25 cellular contexts compared by ENCODE assay signal in genomic region chr18:79753391-79753851, GRCh38. TPM values are rescaled to one million over a fixed set of nuclear protein-coding genes. Genes with fewer than 3 reads are reported as not detected.
A peak's percentile ranks its signal among the peaks of the same experiment; 100 is the strongest.
DNase-seq lines count a peak whose midpoint lies in the region; ATAC-seq and TF ChIP-seq lines count a peak whose summit lies in the region.
"Had no signal": no experiment of that assay in that cellular context is flagged by ENCODE, and none has a peak within 500 bp of the region (broad histone marks: within the 10 kb centered on the region; RNA-seq: fewer than 3 reads in every experiment).

No MANE protein-coding gene starts in this region.

- no peak for TF ChIP-seq POLR2A in upper lobe of left lung (IDR thresholded peaks at IDR 0.05)

- H3K4me3 ChIP-seq in neuronal stem cell (ENCODE audit: low read length in 2 of 2) (no peak overlapping the region), upper lobe of left lung (no peak overlapping the region), Caco-2 (ENCODE audit: low read depth, low read length) (no peak overlapping the region)
- H3K4me3 ChIP-seq: GM12878, GM23248 had no signal

- H2BK12ac ChIP-seq in neuronal stem cell (ENCODE audit: low read length), result no peak overlapping the region

- no peak for TF ChIP-seq EP300 in upper lobe of left lung (IDR thresholded peaks at IDR 0.05)

- no peak overlapping the region for H4K91ac ChIP-seq in neuronal stem cell (ENCODE audit: low read depth, low read length, poor library complexity)

- H3K4me1 ChIP-seq in neuronal stem cell (ENCODE audit: control insufficient read depth in 2 of 2, insufficient read depth in 1 of 2, low read depth in 1 of 2, low read length in 2 of 2) (no peaks in the 10 kb centered on the region), upper lobe of left lung (no peaks in the 10 kb centered on the region), Caco-2 (no peaks in the 10 kb centered on the region)

- H2BK120ac ChIP-seq in neuronal stem cell (ENCODE audit: low read depth, low read length), result no peak overlapping the region

- no peak overlapping the region for H3K9ac ChIP-seq in neuronal stem cell (ENCODE audit: low read depth, low read length, poor library complexity)
- H3K9ac ChIP-seq: GM23248 had no signal

- H3K36me3 ChIP-seq in neuronal stem cell (replicated peaks in 1 of 2; ENCODE audit: control insufficient read depth in 2 of 2, insufficient read depth in 2 of 2, low read length in 2 of 2) (peaks cover 16 to 35% of the 10 kb centered on the region in 2 donors), upper lobe of left lung (peaks cover 0 to 47% (median 36%) of the 10 kb centered on the region in 4 donors), Caco-2 (ENCODE audit: control insufficient read depth, insufficient read depth, low read length) (no peaks in the 10 kb centered on the region)

- no peak for ATAC-seq in upper lobe of left lung (ENCODE audit: low FRiP score in 2 of 2)
- no peak for ATAC-seq in GM21717 (IDR thresholded peaks at IDR 0.05; ENCODE audit: unreplicated experiment)
- ATAC-seq: GM12878, Panc1 had no signal

- H3K27me3 ChIP-seq in neuronal stem cell (ENCODE audit: control insufficient read depth in 3 of 3, insufficient read depth in 3 of 3, low read depth in 1 of 3, low read length in 3 of 3), result no peaks in the 10 kb centered on the region
- H3K27me3 ChIP-seq in upper lobe of left lung, result no peaks in the 10 kb centered on the region
- H3K27me3 ChIP-seq in Caco-2 (replicated peaks; ENCODE audit: control insufficient read depth, insufficient read depth, low read length), result no peaks in the 10 kb centered on the region

- WGBS in neuronal stem cell (ENCODE audit: extremely low coverage in 2 of 2, insufficient read length in 2 of 2, insufficient replicate concordance in 1 of 2), 2 donors, result no CpG with 5 or more reads among the region's 27 CpGs
- 85% methylated on average over 23 to 27 of the region's 27 CpGs for WGBS in upper lobe of left lung, 2 donors

- peaks cover 4% of the 10 kb centered on the region for H3K27me3 Mint-ChIP-seq in endothelial cell (ENCODE audit: unreplicated experiment)
- no peaks in the 10 kb centered on the region for H3K27me3 Mint-ChIP-seq in Caco-2 (ENCODE audit: insufficient read depth, unreplicated experiment)
- H3K27me3 Mint-ChIP-seq: CD8-positive, alpha-beta memory T cell had no signal

- no peaks in the 10 kb centered on the region for H3K4me1 Mint-ChIP-seq in endothelial cell (ENCODE audit: unreplicated experiment)
- no peaks in the 10 kb centered on the region for H3K4me1 Mint-ChIP-seq in Caco-2 (ENCODE audit: low read depth, unreplicated experiment)

- no peak overlapping the region for H2AFZ ChIP-seq in neuronal stem cell (ENCODE audit: low read length)
- H2AFZ ChIP-seq: GM23248 had no signal

- no peak overlapping the region for H3K23ac ChIP-seq in neuronal stem cell (ENCODE audit: low read depth, low read length, poor library complexity)

- H3K9me3 Mint-ChIP-seq in endothelial cell (ENCODE audit: unreplicated experiment) (no peaks in the 10 kb centered on the region), Caco-2 (ENCODE audit: unreplicated experiment) (no peaks in the 10 kb centered on the region)

- no peak overlapping the region for H2BK5ac ChIP-seq in neuronal stem cell (ENCODE audit: low read length)

- H2AK5ac ChIP-seq in neuronal stem cell (ENCODE audit: low read depth, low read length), result no peak overlapping the region

- H3K4me3 Mint-ChIP-seq in endothelial cell (ENCODE audit: unreplicated experiment) (peak overlapping the region; percentile 18), Caco-2 (ENCODE audit: unreplicated experiment) (no peak overlapping the region)
- H3K4me3 Mint-ChIP-seq: CD8-positive, alpha-beta memory T cell had no signal

- H3K18ac ChIP-seq in neuronal stem cell (ENCODE audit: low read length), result no peak overlapping the region

- H3K14ac ChIP-seq in neuronal stem cell (ENCODE audit: low read length), result peak overlapping the region; percentile 21

- H4K8ac ChIP-seq in neuronal stem cell (ENCODE audit: low read depth, low read length), result no peak overlapping the region

- POLR2A ChIA-PET in Caco-2 (lab: Charles Lee), result no interaction called here

- H3K4ac ChIP-seq in neuronal stem cell (ENCODE audit: low read length), result no peak overlapping the region

- TF ChIP-seq CTCF in endothelial cell (IDR thresholded peaks at IDR 0.05; ENCODE audit: unreplicated experiment) (no peak), upper lobe of left lung (IDR thresholded peaks at IDR 0.05) (no peak), Caco-2 (IDR thresholded peaks at IDR 0.05; ENCODE audit: insufficient read depth in 1 of 2, low read depth in 1 of 2, low read length in 1 of 2, severe bottlenecking in 1 of 2, unreplicated experiment in 1 of 2) (no peak)

- CTCF ChIA-PET in Caco-2 (lab: Charles Lee), result no interaction called here

- intact Hi-C loops in Caco-2 (cut with micrococcal nuclease; ENCODE audit: unreplicated experiment), result no loop called here

- no peak overlapping the region for H3K4me2 ChIP-seq in neuronal stem cell (ENCODE audit: insufficient read depth, low read length, poor library complexity, severe bottlenecking)

- H3K36me3 Mint-ChIP-seq in endothelial cell (ENCODE audit: low read depth, unreplicated experiment) (peaks cover 33% of the 10 kb centered on the region), Caco-2 (ENCODE audit: insufficient read depth, unreplicated experiment) (peaks cover 4% of the 10 kb centered on the region)

- DNase-seq in activated effector memory CD4-positive, alpha-beta T cell treated with anti-CD3 and anti-CD28 coated beads, Interleukin-2, amount 50 U/mL, for 16 hours, result peak; percentile 50
- DNase-seq in activated effector memory CD4-positive, alpha-beta T cell treated with Interleukin-2 at 50 U/mL for 16 hours, result no peak
- DNase-seq in endothelial cell (ENCODE audit: low spot score), result no peak
- no peak for DNase-seq in neuronal stem cell (ENCODE audit: low spot score)
- peak; percentile 15 to 72 for DNase-seq in upper lobe of left lung
- DNase-seq in Caco-2, result no peak
- no peak for DNase-seq in DMS114 treated with DMSO at 0.1 percent for 48 hours (lab: John Stamatoyannopoulos, UW; ENCODE audit: unreplicated experiment)
- DNase-seq: 8988T, AML-193, C1 segment of cervical spinal cord, GM23248, HCEC 1CT, KG1, NCI-H1092 treated with DMSO at 0.1 percent for 48 hours, NCI-H1436 treated with DMSO at 0.1 percent for 48 hours, NCI-H2029 treated with DMSO at 0.1 percent for 48 hours, NCI-H2171, NCI-H345, NCI-H524, NCI-H774 had no signal

- H3K27ac Mint-ChIP-seq in endothelial cell (ENCODE audit: unreplicated experiment), result no peak overlapping the region
- H3K27ac Mint-ChIP-seq in Caco-2 (ENCODE audit: unreplicated experiment), result no peak overlapping the region
- H3K27ac Mint-ChIP-seq: CD8-positive, alpha-beta memory T cell had no signal

- H3K79me1 ChIP-seq in neuronal stem cell (ENCODE audit: low read depth, low read length), result no peaks in the 10 kb centered on the region

- no peak overlapping the region for H2BK15ac ChIP-seq in neuronal stem cell (ENCODE audit: low read length)

- H3K27ac ChIP-seq in neuronal stem cell (replicated peaks; ENCODE audit: low read length), result no peak overlapping the region
- no peak overlapping the region for H3K27ac ChIP-seq in upper lobe of left lung
- H3K27ac ChIP-seq: GM23248 had no signal

- no TSS peak for BruUV-seq in Caco-2 (replicated peaks; lab: Mats Ljungman, UMichigan)

- peaks cover 0 to 4% of the 10 kb centered on the region in 2 donors for H3K9me3 ChIP-seq in neuronal stem cell (replicated peaks in 1 of 2; ENCODE audit: control insufficient read depth in 2 of 2, insufficient read depth in 1 of 2, low read depth in 1 of 2, low read length in 2 of 2)
- H3K9me3 ChIP-seq in upper lobe of left lung, result no peaks in the 10 kb centered on the region
- H3K9me3 ChIP-seq in Caco-2, result no peaks in the 10 kb centered on the region

RNA-seq across cellular contexts. Expression of gene KCNG2, which starts 44.3 kb away (rescaled TPM):
- total RNA-seq in endothelial cell (ENCODE audit: unreplicated experiment), result 0.56 TPM
- 0.29 TPM for polyA plus RNA-seq in neuronal stem cell (2013, experiment 1 of 2)
- polyA plus RNA-seq in neuronal stem cell (2013, experiment 2 of 2), result 0.29 TPM
- total RNA-seq in upper lobe of left lung, result 1 to 10 TPM in 1 of 6 donors, under 1 TPM in 3, not detected in 2; 0.49 to 1.1 (median 0.73) TPM
- total RNA-seq in Caco-2 (2022), result not detected in 2 replicates
- total RNA-seq: CD8-positive, alpha-beta memory T cell; GM23248; HT1080 had no signal
- polyA plus RNA-seq: CD8-positive, alpha-beta memory T cell; GM23248 had no signal

Comparison
In these comparisons a context has a peak if more than half of its experiments do, and no peak if none do; other contexts are left out.
1. DNase-seq: peak in activated effector memory CD4-positive, alpha-beta T cell treated with anti-CD3 and anti-CD28 coated beads, Interleukin-2, amount 50 U/mL, for 16 hours (single experiment) and upper lobe of left lung (2 of 2); none in activated effector memory CD4-positive, alpha-beta T cell treated with Interleukin-2 at 50 U/mL for 16 hours (single experiment), endothelial cell (single experiment), neuronal stem cell (single experiment), Caco-2 (0 of 2) and DMS114 treated with DMSO at 0.1 percent for 48 hours (single experiment).